ENCODE assay signal across 18 cellular contexts in genomic region chr15:63306480-63307073, GRCh38. TPM values are rescaled to one million over a fixed set of nuclear protein-coding genes. Genes with fewer than 3 reads are reported as not detected.
A peak's percentile ranks its signal among the peaks of the same experiment; 100 is the strongest.
DNase-seq lines count a peak whose midpoint lies in the region; ATAC-seq and TF ChIP-seq lines count a peak whose summit lies in the region.
"Had no signal": no experiment of that assay in that cellular context is flagged by ENCODE, and none has a peak within 500 bp of the region (broad histone marks: within the 10 kb centered on the region; RNA-seq: fewer than 3 reads in every experiment).

No MANE protein-coding gene starts in this region.

- no peaks in the 10 kb centered on the region for H3K9me3 Mint-ChIP-seq in activated T-helper 17 cell treated with anti-CD3 and anti-CD28 coated beads, Interleukin-2, amount 50 U/mL, for 72 hours
- H3K9me3 Mint-ChIP-seq in nephron progenitor cell: peaks cover 5% of the 10 kb centered on the region
- no peaks in the 10 kb centered on the region for H3K9me3 Mint-ChIP-seq in activated CD4-positive, alpha-beta T cell treated with anti-CD3 and anti-CD28 coated beads, Interleukin-2, amount 10 ng/mL, durations not matched to agents 24 days and 14 days

- no peaks in the 10 kb centered on the region for H3K27me3 Mint-ChIP-seq in activated T-helper 17 cell treated with anti-CD3 and anti-CD28 coated beads, Interleukin-2, amount 50 U/mL, for 72 hours
- peaks cover 7% of the 10 kb centered on the region for H3K27me3 Mint-ChIP-seq in nephron progenitor cell (ENCODE audit: low read depth, poor library complexity)
- peaks cover 3% of the 10 kb centered on the region for H3K27me3 Mint-ChIP-seq in activated CD4-positive, alpha-beta T cell treated with anti-CD3 and anti-CD28 coated beads, Interleukin-2, amount 10 ng/mL, durations not matched to agents 24 days and 14 days

- no peak for TF ChIP-seq CTCF in nephron progenitor cell (IDR thresholded peaks at IDR 0.05)

- intact Hi-C loops in left colon (cut with DNase I, micrococcal nuclease): no loop called here
- intact Hi-C loops in activated CD4-positive, alpha-beta T cell treated with anti-CD3 and anti-CD28 coated beads, Interleukin-2, amount 10 ng/mL, durations not matched to agents 24 days and 14 days (cut with micrococcal nuclease): no loop called here

- H3K4me1 Mint-ChIP-seq in activated T-helper 17 cell treated with anti-CD3 and anti-CD28 coated beads, Interleukin-2, amount 50 U/mL, for 72 hours: no peaks in the 10 kb centered on the region
- H3K4me1 Mint-ChIP-seq in nephron progenitor cell: peaks cover 46% of the 10 kb centered on the region
- H3K4me1 Mint-ChIP-seq in activated CD4-positive, alpha-beta T cell treated with anti-CD3 and anti-CD28 coated beads, Interleukin-2, amount 10 ng/mL, durations not matched to agents 24 days and 14 days: no peaks in the 10 kb centered on the region

- peak; percentile 1 for DNase-seq in DMS79 treated with DMSO at 0.1 percent for 48 hours (lab: John Stamatoyannopoulos, UW)
- DNase-seq in DMS79 (lab: John Stamatoyannopoulos, UW): no peak
- no peak for DNase-seq in left colon
- no peak for DNase-seq in nephron progenitor cell
- DNase-seq in activated CD4-positive, alpha-beta T cell treated with anti-CD3 and anti-CD28 coated beads, Interleukin-2, amount 10 ng/mL, durations not matched to agents 24 days and 14 days: no peak
- DNase-seq in GDM1 (lab: John Stamatoyannopoulos, UW): no peak
- DNase-seq: 8988T, C1 segment of cervical spinal cord, DMS 273 treated with DMSO at 0.1 percent for 48 hours, HCEC 1CT, KG1, NCI-H1092, NCI-H187, NCI-H526 treated with DMSO at 0.1 percent for 48 hours, OCI-M1, RPMI8226 had no signal

- ATAC-seq in activated T-helper 17 cell treated with anti-CD3 and anti-CD28 coated beads, Interleukin-2, amount 50 U/mL, for 72 hours (replicated peaks): no peak
- ATAC-seq in left colon: peak; percentile 52
- ATAC-seq in HG02642 (IDR thresholded peaks at IDR 0.05; ENCODE audit: poor library complexity, unreplicated experiment): no peak

- no peak overlapping the region for H3K4me3 Mint-ChIP-seq in activated T-helper 17 cell treated with anti-CD3 and anti-CD28 coated beads, Interleukin-2, amount 50 U/mL, for 72 hours
- no peak overlapping the region for H3K4me3 Mint-ChIP-seq in nephron progenitor cell
- no peak overlapping the region for H3K4me3 Mint-ChIP-seq in activated CD4-positive, alpha-beta T cell treated with anti-CD3 and anti-CD28 coated beads, Interleukin-2, amount 10 ng/mL, durations not matched to agents 24 days and 14 days

- H3K36me3 Mint-ChIP-seq in activated T-helper 17 cell treated with anti-CD3 and anti-CD28 coated beads, Interleukin-2, amount 50 U/mL, for 72 hours (ENCODE audit: low read depth): peaks cover 45% of the 10 kb centered on the region
- H3K36me3 Mint-ChIP-seq in nephron progenitor cell (ENCODE audit: low read depth): peaks cover 19% of the 10 kb centered on the region
- peaks cover 3% of the 10 kb centered on the region for H3K36me3 Mint-ChIP-seq in activated CD4-positive, alpha-beta T cell treated with anti-CD3 and anti-CD28 coated beads, Interleukin-2, amount 10 ng/mL, durations not matched to agents 24 days and 14 days (ENCODE audit: low read depth)

- peak overlapping the region; percentile 29 for H3K27ac Mint-ChIP-seq in activated T-helper 17 cell treated with anti-CD3 and anti-CD28 coated beads, Interleukin-2, amount 50 U/mL, for 72 hours
- peak overlapping the region; percentile 22 for H3K27ac Mint-ChIP-seq in nephron progenitor cell
- H3K27ac Mint-ChIP-seq in activated CD4-positive, alpha-beta T cell treated with anti-CD3 and anti-CD28 coated beads, Interleukin-2, amount 10 ng/mL, durations not matched to agents 24 days and 14 days: no peak overlapping the region

RNA-seq across cellular contexts. Expression of gene APH1B, which starts 29.2 kb away (rescaled TPM):
- 1 to 10 TPM; 7.8 to 8.7 TPM for total RNA-seq in activated T-helper 17 cell treated with anti-CD3 and anti-CD28 coated beads, Interleukin-2, amount 50 U/mL, for 72 hours
- 1 to 10 TPM; 6.1 to 9.1 TPM for total RNA-seq in left colon
- total RNA-seq in activated CD4-positive, alpha-beta T cell treated with anti-CD3 and anti-CD28 coated beads, Interleukin-2, amount 10 ng/mL, durations not matched to agents 24 days and 14 days: 3.7 and 3.8 TPM in 2 replicates
